Comparison of ENCODE assay signal across 16 cellular contexts in the genomic region with DNA sequence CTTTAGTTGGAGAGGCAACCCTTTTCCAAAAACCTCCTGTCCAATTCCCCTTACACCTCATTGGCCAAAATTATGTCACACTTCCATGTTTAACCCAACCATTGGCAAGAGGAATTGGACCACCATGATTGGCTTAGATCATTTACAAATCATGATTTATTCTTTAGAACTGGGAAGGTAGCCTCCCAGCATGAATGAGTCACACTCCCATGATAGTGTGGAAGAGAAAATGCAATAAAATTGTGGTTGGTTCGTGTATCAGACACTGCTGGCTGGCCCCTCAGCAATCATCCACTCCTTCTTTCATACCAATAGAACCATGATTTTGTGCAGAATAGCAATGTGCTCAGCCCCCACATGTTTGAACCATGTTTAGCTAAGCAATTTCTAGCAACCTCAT.
"Had no signal": no experiment of that assay in that cellular context is flagged by ENCODE, and none has a peak within 500 bp of the region (broad histone marks: within the 10 kb centered on the region; RNA-seq: fewer than 3 reads in every experiment).

No MANE protein-coding gene starts in this region.

- H3K9me3 ChIP-seq: prostate gland had no signal

- DNase-seq: activated CD4-positive, alpha-beta T cell treated with anti-CD3 and anti-CD28 coated beads, Interleukin-2, amount 50 U/mL, for 4 hours; activated CD4-positive, CD25-positive, alpha-beta regulatory T cell treated with anti-CD3 and anti-CD28 coated beads, Interleukin-2, amount 50 U/mL, for 72 hours; activated effector memory CD4-positive, alpha-beta T cell treated with Interleukin-2 at 50 U/mL for 16 hours; activated T-cell treated with anti-CD3 and anti-CD28 coated beads, Interleukin-2, amount 50 U/mL, for 24 hours; amygdala; occipital lobe; stimulated activated CD4-positive, alpha-beta T cell treated with anti-CD3 and anti-CD28 coated beads, Interleukin-4, amount 100 ng/mL, for 1 hour; stimulated activated CD8-positive, alpha-beta memory T cell treated with anti-CD3 and anti-CD28 coated beads, Interleukin-4, amount 100 ng/mL, for 48 hours; stimulated activated naive CD8-positive, alpha-beta T cell treated with anti-CD3 and anti-CD28 coated beads, Interleukin-15, amount 100 ng/mL, for 72 hours; SW 1271 had no signal

- H3K9me3 Mint-ChIP-seq: activated T-cell treated with anti-CD3 and anti-CD28 coated beads, Interleukin-2, amount 50 U/mL, for 24 hours; stimulated activated naive CD8-positive, alpha-beta T cell treated with anti-CD3 and anti-CD28 coated beads, Interleukin-15, amount 100 ng/mL, for 72 hours; T-helper 2 cell treated with Interferon-gamma antibody and Interleukin-4, amounts not matched to agents 5 μg/mL and 100 μg/mL, for 36 hours had no signal

- H3K36me3 Mint-ChIP-seq: natural killer cell treated with Interleukin-12 subunit alpha and Interleukin-12 subunit beta and Interleukin-15 and Interleukin-18, amount 100 ng/mL, for 72 hours had no signal

- H3K27ac Mint-ChIP-seq: activated naive CD4-positive, alpha-beta T cell treated with anti-CD3 and anti-CD28 coated beads, Interleukin-2, amount 50 U/mL, for 72 hours; activated T-cell treated with anti-CD3 and anti-CD28 coated beads, Interleukin-2, amount 50 U/mL, for 24 hours; natural killer cell treated with Interleukin-12 subunit alpha and Interleukin-12 subunit beta and Interleukin-15 and Interleukin-18, amount 100 ng/mL, for 72 hours; stimulated activated naive CD8-positive, alpha-beta T cell treated with anti-CD3 and anti-CD28 coated beads, Interleukin-15, amount 100 ng/mL, for 72 hours; T-helper 2 cell treated with Interferon-gamma antibody and Interleukin-4, amounts not matched to agents 5 μg/mL and 100 μg/mL, for 36 hours had no signal

- H3K4me3 ChIP-seq: lung, prostate gland had no signal

- H3K4me1 Mint-ChIP-seq: stimulated activated naive CD8-positive, alpha-beta T cell treated with anti-CD3 and anti-CD28 coated beads, Interleukin-15, amount 100 ng/mL, for 72 hours had no signal

- H3K36me3 ChIP-seq: prostate gland had no signal

- H3K4me3 Mint-ChIP-seq: activated T-cell treated with anti-CD3 and anti-CD28 coated beads, Interleukin-2, amount 50 U/mL, for 24 hours; natural killer cell treated with Interleukin-12 subunit alpha and Interleukin-12 subunit beta and Interleukin-15 and Interleukin-18, amount 100 ng/mL, for 72 hours; stimulated activated naive CD8-positive, alpha-beta T cell treated with anti-CD3 and anti-CD28 coated beads, Interleukin-15, amount 100 ng/mL, for 72 hours; T-helper 2 cell treated with Interferon-gamma antibody and Interleukin-4, amounts not matched to agents 5 μg/mL and 100 μg/mL, for 36 hours had no signal

- FAIRE-seq: endometrium had no signal

- H3K27ac ChIP-seq: prostate gland had no signal

- H3K27me3 Mint-ChIP-seq: activated T-cell treated with anti-CD3 and anti-CD28 coated beads, Interleukin-2, amount 50 U/mL, for 24 hours had no signal

- H3K4me1 ChIP-seq: prostate gland had no signal
